28 cellular contexts compared by ENCODE assay signal in the genomic region with DNA sequence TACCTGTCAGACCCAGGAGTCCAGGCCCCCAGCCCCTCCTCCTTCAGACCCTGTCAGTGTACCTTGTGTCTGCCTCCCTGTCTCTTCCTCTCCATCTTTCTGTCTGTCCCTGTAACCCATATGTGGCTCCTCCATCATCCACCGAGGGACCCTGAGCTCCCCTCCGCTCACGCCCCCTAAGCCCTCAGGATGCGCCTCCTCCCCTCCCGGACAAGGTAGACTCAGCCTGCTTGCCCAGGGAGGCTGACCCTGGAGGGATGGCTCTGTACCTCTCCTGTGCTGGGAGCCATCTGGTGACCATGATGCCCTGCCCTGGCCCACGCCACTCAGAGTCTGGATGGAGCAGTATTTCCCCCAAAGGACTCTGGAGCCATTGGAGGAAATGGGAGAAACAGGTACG. TPM values are rescaled to one million over a fixed set of nuclear protein-coding genes. Genes with fewer than 3 reads are reported as not detected.
DNase-seq lines count a peak whose midpoint lies in the region; ATAC-seq, FAIRE-seq and TF ChIP-seq lines count a peak whose summit lies in the region.
"Had no signal": no experiment of that assay in that cellular context is flagged by ENCODE, and none has a peak within 500 bp of the region (broad histone marks: within the 10 kb centered on the region; RNA-seq: fewer than 3 reads in every experiment).

No MANE protein-coding gene starts in this region.

- TF ChIP-seq CTCF in A549 (IDR thresholded peaks at IDR 0.05) (no peak), psoas muscle (IDR thresholded peaks at IDR 0.05) (no peak)

- WGBS in A549 (ENCODE audit: missing lambda C conversion rate) = 87% methylated on average over 7 of the region's 7 CpGs
- 80 to 91% (median 84%) methylated on average over 7 of the region's 7 CpGs for WGBS in psoas muscle, 3 donors

- TF ChIP-seq EP300 in A549 (IDR thresholded peaks at IDR 0.05) = no peak

- intact Hi-C loops in psoas muscle (cut with DNase I) = no loop called here

- DNase-seq in A549 (ENCODE audit: low read depth in 1 of 2, low spot score in 1 of 2) (no peak), EH (ENCODE audit: low read depth) (peak; percentile 3), NT2/D1 (ENCODE audit: low read depth, low spot score) (no peak), islet precursor cell (peak; percentile 56), cerebellar nuclear complex (lab: John Stamatoyannopoulos, UW) (no peak), psoas muscle (no peak), NCI-H526 treated with DMSO at 0.1 percent for 48 hours (lab: John Stamatoyannopoulos, UW) (no peak)
- DNase-seq: activated CD4-positive, alpha-beta T cell treated with anti-CD3 and anti-CD28 coated beads for 36 hours; activated CD8-positive, alpha-beta memory T cell treated with anti-CD3 and anti-CD28 coated beads for 24 hours; activated effector memory CD4-positive, alpha-beta T cell treated with anti-CD3 and anti-CD28 coated beads, Interleukin-2, amount 50 U/mL, for 16 hours; adrenal gland; DND-41; glutamatergic neuron; NCI-H1092 treated with DMSO at 0.1 percent for 48 hours; NCI-H187 treated with DMSO at 0.1 percent for 48 hours; NCI-H524; Peyer's patch; stimulated activated naive CD8-positive, alpha-beta T cell treated with anti-CD3 and anti-CD28 coated beads, Interleukin-15, Interleukin-2, amounts not matched to agents 100 U/mL and 50 U/mL, for 24 hours; uterus had no signal

- H3K4me2 ChIP-seq in A549 = no peak overlapping the region

- POLR2A ChIA-PET in A549 (lab: Yijun Ruan, JAX) = no interaction called here

- H3K4me1 ChIP-seq in A549 (peaks cover 4% of the 10 kb centered on the region; the same call in 1 of the 3 replicates), NT2/D1 (ENCODE audit: insufficient read depth, insufficient read length) (no peaks in the 10 kb centered on the region), psoas muscle (no peaks in the 10 kb centered on the region)
- H3K4me1 ChIP-seq: adrenal gland, Peyer's patch, uterus had no signal

- no peaks in the 10 kb centered on the region for H3K36me3 ChIP-seq in NT2/D1 (ENCODE audit: insufficient read depth, insufficient read length, low read length)
- no peaks in the 10 kb centered on the region for H3K36me3 ChIP-seq in psoas muscle (ENCODE audit: insufficient read depth in 1 of 2, low read depth in 1 of 2)
- H3K36me3 ChIP-seq: adrenal gland, Peyer's patch, thoracic aorta, uterus had no signal

- no peak overlapping the region for H3K4me3 ChIP-seq in A549
- no peak overlapping the region for H3K4me3 ChIP-seq in NT2/D1 (ENCODE audit: insufficient read length, low read depth)
- no peak overlapping the region for H3K4me3 ChIP-seq in psoas muscle
- H3K4me3 ChIP-seq: adrenal gland, Peyer's patch, thoracic aorta, uterus had no signal

- H3K27me3 ChIP-seq in NT2/D1 (ENCODE audit: insufficient read depth, insufficient read length) = peaks cover 6% of the 10 kb centered on the region
- no peaks in the 10 kb centered on the region for H3K27me3 ChIP-seq in psoas muscle (ENCODE audit: insufficient read depth in 3 of 3, low read length in 2 of 3)
- H3K27me3 ChIP-seq: adrenal gland, Peyer's patch, uterus had no signal

- TF ChIP-seq RAD21 in A549 (conservative IDR thresholded peaks at IDR 0.05 in 1 of 2, IDR thresholded peaks at IDR 0.05 in 1 of 2) = no peak

- CTCF ChIA-PET in A549 (lab: Yijun Ruan, JAX) = interaction anchor here (0.8 to 2.1 kb wide), 6 partner anchors 10 to 185 kb away, joined by 3 to 9 read pairs (median 3); partner anchors contain the start of genes MRPS12 and SARS2

- peak; percentile 17 to 37; a peak in 4 of 6 replicates for ATAC-seq in A549
- ATAC-seq in psoas muscle = no peak
- no peak for ATAC-seq in GM19467 (IDR thresholded peaks at IDR 0.05; ENCODE audit: unreplicated experiment)
- ATAC-seq: activated CD4-positive, alpha-beta T cell treated with anti-CD3 and anti-CD28 coated beads for 36 hours; stimulated activated naive CD8-positive, alpha-beta T cell treated with anti-CD3 and anti-CD28 coated beads, Interleukin-15, Interleukin-2, amounts not matched to agents 100 U/mL and 50 U/mL, for 24 hours had no signal

- no peaks in the 10 kb centered on the region for H3K9me3 ChIP-seq in A549
- H3K9me3 ChIP-seq in NT2/D1 (ENCODE audit: insufficient read depth, low read length) = no peaks in the 10 kb centered on the region
- H3K9me3 ChIP-seq in psoas muscle = no peaks in the 10 kb centered on the region
- H3K9me3 ChIP-seq: adrenal gland, Peyer's patch, thoracic aorta, uterus had no signal

- TF ChIP-seq POLR2A in A549 (IDR thresholded peaks at IDR 0.05; ENCODE audit: low read length) = no peak

- peak; percentile 70 for FAIRE-seq in A549 (lab: Jason Lieb, UNC)

- H3K9ac ChIP-seq in NT2/D1 (ENCODE audit: insufficient read length, low read depth) = peak overlapping the region; percentile 4

- H3K27ac ChIP-seq in A549 = no peak overlapping the region
- no peak overlapping the region for H3K27ac ChIP-seq in psoas muscle
- H3K27ac ChIP-seq: adrenal gland, C4-2B, HL-60, Peyer's patch, thoracic aorta, uterus had no signal

TF ChIP-seq in A549, 52 proteins besides CTCF, POLR2A, EP300 and RAD21:
- TF ChIP-seq CBX2 (IDR thresholded peaks at IDR 0.05; ENCODE audit: borderline replicate concordance, low read depth) = no peak
- TF ChIP-seq TFCP2L1 (CRISPR knock-in tag; IDR thresholded peaks at IDR 0.05) = no peak
- no peak for TF ChIP-seq PHF8 (IDR thresholded peaks at IDR 0.05; ENCODE audit: borderline replicate concordance, low read depth)
- TF ChIP-seq CEBPB (IDR thresholded peaks at IDR 0.05) = no peak
- TF ChIP-seq ZC3H11A (IDR thresholded peaks at IDR 0.05) = no peak
- no peak for TF ChIP-seq MYC (IDR thresholded peaks at IDR 0.05; ENCODE audit: borderline replicate concordance, low read length)
- TF ChIP-seq HOXB5 (CRISPR knock-in tag; IDR thresholded peaks at IDR 0.05) = no peak

RNA-seq across cellular contexts. Expression of gene CAPN12, which starts 1.0 kb away (rescaled TPM):
- 10.0 and 12.3 TPM in 2 replicates for polyA plus RNA-seq in A549 (2011; rRNA removed)
- 10.0 and 10.2 TPM in 2 replicates for polyA plus RNA-seq in A549 (2012; cell fraction: cytosol; rRNA removed)
- polyA plus RNA-seq in A549 (2012; cell fraction: nucleus; rRNA removed) = 33.2 and 34.8 TPM in 2 replicates
- polyA plus RNA-seq in A549 (2017; fragmentation: RNase III; extraction: RNeasy Plus Mini Kit Qiagen cat#74134 plus additional on column Dnase treatment) = 8.6 to 11.7 TPM (median 11.0 TPM) in 3 replicates
- polyA minus RNA-seq in A549 (2011; rRNA and poly(A)+ RNA removed) = 3.2 and 7.1 TPM in 2 replicates
- total RNA-seq in psoas muscle = under 1 TPM; 0.32 to 0.64 (median 0.52) TPM
- polyA plus RNA-seq in psoas muscle = under 1 TPM; 0.27 to 0.35 (median 0.34) TPM
- total RNA-seq: neural crest cell, SK-MEL-5 had no signal

RNA-seq across cellular contexts. Expression of gene LGALS7, which starts 28.0 kb away (rescaled TPM):
- polyA plus RNA-seq in A549 (2011; rRNA removed) = not detected in 2 replicates
- polyA plus RNA-seq in A549 (2012; cell fraction: cytosol; rRNA removed) = 0.19 TPM in 1 of 2 replicates, not detected in the other
- not detected in 2 replicates for polyA plus RNA-seq in A549 (2012; cell fraction: nucleus; rRNA removed)
- not detected in 3 replicates for polyA plus RNA-seq in A549 (2017; fragmentation: RNase III; extraction: RNeasy Plus Mini Kit Qiagen cat#74134 plus additional on column Dnase treatment)
- not detected in 2 replicates for polyA minus RNA-seq in A549 (2011; rRNA and poly(A)+ RNA removed)
- total RNA-seq in psoas muscle = not detected
- polyA plus RNA-seq in psoas muscle = not detected
- total RNA-seq: activated CD4-positive, alpha-beta T cell treated with anti-CD3 and anti-CD28 coated beads for 36 hours; adrenal gland; epithelial cell of proximal tubule; kidney epithelial cell; lung microvascular endothelial cell; neural crest cell; Peyer's patch; SK-MEL-5; thoracic aorta had no signal
- polyA plus RNA-seq: adrenal gland had no signal

RNA-seq across cellular contexts. Expression of gene LGALS7B, which starts 43.7 kb away (rescaled TPM):
- 0.27 TPM in 1 of 2 replicates, not detected in the other for polyA plus RNA-seq in A549 (2011; rRNA removed)
- polyA plus RNA-seq in A549 (2012; cell fraction: cytosol; rRNA removed) = 0.25 and 0.38 TPM in 2 replicates
- polyA plus RNA-seq in A549 (2012; cell fraction: nucleus; rRNA removed) = 0.29 TPM in 1 of 2 replicates, not detected in the other
- not detected in 3 replicates for polyA plus RNA-seq in A549 (2017; fragmentation: RNase III; extraction: RNeasy Plus Mini Kit Qiagen cat#74134 plus additional on column Dnase treatment)
- polyA minus RNA-seq in A549 (2011; rRNA and poly(A)+ RNA removed) = not detected in 2 replicates
- total RNA-seq in psoas muscle = not detected
- under 1 TPM in 1 of 3 donors, not detected in 2; 0.91 TPM for polyA plus RNA-seq in psoas muscle
- total RNA-seq: activated CD4-positive, alpha-beta T cell treated with anti-CD3 and anti-CD28 coated beads for 36 hours; adrenal gland; kidney epithelial cell; lung microvascular endothelial cell; neural crest cell; Peyer's patch; SK-MEL-5 had no signal

Comparison
In these comparisons a context has a peak if more than half of its experiments do, and no peak if none do; other contexts are left out.
1. ATAC-seq: peak in A549 (2 of 2); none in psoas muscle (0 of 4) and GM19467 (single experiment).
2. DNase-seq: peak in EH (single experiment) and islet precursor cell (single experiment); none in A549 (0 of 2), NT2/D1 (single experiment), cerebellar nuclear complex (0 of 2), psoas muscle (0 of 2) and NCI-H526 treated with DMSO at 0.1 percent for 48 hours (single experiment).
3. RNA of gene CAPN12, which starts 1.0 kb away (polyA plus RNA-seq): 8.6 to 34.8 TPM in A549; 0.27 to 0.35 TPM in psoas muscle; every median in the first group is over 4 times any median in the second.